In the genomic region with DNA sequence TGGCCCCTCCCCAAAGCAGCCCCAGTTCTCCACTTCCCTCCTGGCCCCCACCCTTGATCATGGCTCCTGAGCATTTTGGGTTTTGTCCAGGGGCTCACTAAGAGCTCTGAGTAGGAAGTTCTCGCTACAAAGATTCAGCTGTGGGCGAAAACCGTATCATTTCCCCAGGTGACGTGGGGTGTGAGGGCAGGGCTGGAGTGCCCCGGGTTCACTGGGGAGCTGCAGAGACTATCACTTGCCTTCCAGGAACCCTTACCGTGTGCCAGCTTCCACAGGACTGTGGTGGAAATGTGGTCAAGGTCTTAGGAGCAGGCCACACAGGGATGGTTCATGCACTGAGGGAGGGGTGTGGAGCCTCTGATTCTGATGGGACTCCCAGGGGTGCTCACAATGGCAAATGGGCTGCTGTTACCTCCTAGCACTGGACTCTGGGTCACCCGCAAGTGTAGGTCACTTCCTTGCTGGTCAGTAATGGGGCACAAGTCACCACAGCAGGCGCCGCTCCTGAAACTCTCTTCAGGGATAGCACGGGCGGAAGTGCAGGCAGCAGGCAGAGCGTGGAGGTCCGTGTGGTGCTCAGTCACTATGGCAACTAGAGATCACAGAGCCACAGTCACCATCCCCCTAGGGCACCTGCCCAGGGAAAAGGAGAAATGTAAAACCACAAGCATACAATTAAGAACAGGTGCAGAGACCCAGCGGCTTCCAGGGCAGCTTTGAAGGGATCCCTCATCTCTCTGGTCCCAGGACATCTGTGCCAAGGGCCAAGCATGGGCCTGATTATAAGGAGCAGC, we compare ENCODE assay signal across 9 cellular contexts. TPM values are rescaled to one million over a fixed set of nuclear protein-coding genes. Genes with fewer than 3 reads are reported as not detected.
DNase-seq lines count a peak whose midpoint lies in the region; ATAC-seq, FAIRE-seq and TF ChIP-seq lines count a peak whose summit lies in the region.
"Had no signal": no experiment of that assay in that cellular context is flagged by ENCODE, and none has a peak within 500 bp of the region (broad histone marks: within the 10 kb centered on the region; RNA-seq: fewer than 3 reads in every experiment).

No MANE protein-coding gene starts in this region.

- peaks cover 36% of the 10 kb centered on the region for H3K4me1 Mint-ChIP-seq in endothelial cell (ENCODE audit: unreplicated experiment)

- H3K9ac ChIP-seq in BLaER1 treated with 17β-estradiol and CSF1 and Interleukin-3, amounts not matched to agents 10 nM and 100 nM = peak overlapping the region in 1 of 11 experiments; percentile 52; a peak in 3 of 22 replicates
- no peak overlapping the region for H3K9ac ChIP-seq in kidney (ENCODE audit: low read length in 2 of 2)

- peaks cover 0 to 15% (median 0%) of the 10 kb centered on the region in 11 experiments; a peak in 2 of 22 replicates for H4K20me1 ChIP-seq in BLaER1 treated with 17β-estradiol and CSF1 and Interleukin-3, amounts not matched to agents 10 nM and 100 nM

- peaks cover 51 to 75% (median 67%) of the 10 kb centered on the region in 10 experiments for H3K4me1 ChIP-seq in BLaER1 treated with 17β-estradiol and CSF1 and Interleukin-3, amounts not matched to agents 10 nM and 100 nM
- H3K4me1 ChIP-seq in Peyer's patch (peaks cover 6 to 68% (median 23%) of the 10 kb centered on the region in 4 donors), kidney (ENCODE audit: control insufficient read depth in 1 of 2, insufficient read depth in 1 of 2, low read depth in 1 of 2, low read length in 2 of 2) (peaks cover 21 to 25% of the 10 kb centered on the region in 2 donors)

- no peaks in the 10 kb centered on the region for H3K36me3 Mint-ChIP-seq in endothelial cell (ENCODE audit: low read depth, unreplicated experiment)

- no peaks in the 10 kb centered on the region for H3K36me3 ChIP-seq in BLaER1 treated with 17β-estradiol and CSF1 and Interleukin-3, amounts not matched to agents 10 nM and 100 nM
- H3K36me3 ChIP-seq in Peyer's patch (no peaks in the 10 kb centered on the region), kidney (ENCODE audit: control insufficient read depth in 1 of 2, insufficient read depth in 2 of 2, low read length in 2 of 2) (no peaks in the 10 kb centered on the region)

- H3K4me3 ChIP-seq in BLaER1 treated with 17β-estradiol and CSF1 and Interleukin-3, amounts not matched to agents 10 nM and 100 nM = no peak overlapping the region
- H3K4me3 ChIP-seq in Peyer's patch = peak overlapping the region in 1 of 4 donors; percentile 25
- no peak overlapping the region for H3K4me3 ChIP-seq in kidney (ENCODE audit: low read length in 2 of 2)

- intact Hi-C loops in kidney (cut with DNase I) = no loop called here

- peaks cover 0 to 15% (median 0%) of the 10 kb centered on the region in 11 experiments; a peak in 1 of 22 replicates for H3K27me3 ChIP-seq in BLaER1 treated with 17β-estradiol and CSF1 and Interleukin-3, amounts not matched to agents 10 nM and 100 nM
- H3K27me3 ChIP-seq in Peyer's patch = no peaks in the 10 kb centered on the region

- H3K9me3 Mint-ChIP-seq in endothelial cell (ENCODE audit: unreplicated experiment) = no peaks in the 10 kb centered on the region

- ATAC-seq in HG03460 (IDR thresholded peaks at IDR 0.05; ENCODE audit: unreplicated experiment) (peak; percentile 41), GM21360 (IDR thresholded peaks at IDR 0.05; ENCODE audit: unreplicated experiment) (no peak)

- peak overlapping the region in 4 of 11 experiments; percentile 29 to 65 (median 32); a peak in 5 of 22 replicates for H3K27ac ChIP-seq in BLaER1 treated with 17β-estradiol and CSF1 and Interleukin-3, amounts not matched to agents 10 nM and 100 nM
- H3K27ac ChIP-seq in Peyer's patch (peak overlapping the region; percentile 45 to 94 (median 80)), kidney (ENCODE audit: low read depth in 2 of 2, low read length in 2 of 2) (no peak overlapping the region)

- no peak for FAIRE-seq in kidney (lab: Jason Lieb, UNC)
- no peak for FAIRE-seq in H54 (lab: Jason Lieb, UNC)
- FAIRE-seq: G401.6 had no signal

- H3K4me2 ChIP-seq in BLaER1 treated with 17β-estradiol and CSF1 and Interleukin-3, amounts not matched to agents 10 nM and 100 nM = peak overlapping the region; percentile 25 to 91 (median 77); a peak in 21 of 22 replicates

- peaks cover 5% of the 10 kb centered on the region for H3K27me3 Mint-ChIP-seq in endothelial cell (ENCODE audit: unreplicated experiment)

- H3K4me3 Mint-ChIP-seq in endothelial cell (ENCODE audit: unreplicated experiment) = no peak overlapping the region

- DNase-seq in Peyer's patch (peak; percentile 60 to 80 (median 80)), kidney (peak; percentile 91), H54 (ENCODE audit: insufficient read length, low spot score) (no peak), endothelial cell (ENCODE audit: low spot score) (no peak)

- no peak overlapping the region for H3K27ac Mint-ChIP-seq in endothelial cell (ENCODE audit: unreplicated experiment)

- no peak for TF ChIP-seq CTCF in Peyer's patch (IDR thresholded peaks at IDR 0.05)
- TF ChIP-seq CTCF in kidney (IDR thresholded peaks at IDR 0.05; ENCODE audit: borderline replicate concordance, extremely low read depth, insufficient read depth) = no peak
- no peak for TF ChIP-seq CTCF in endothelial cell (IDR thresholded peaks at IDR 0.05; ENCODE audit: unreplicated experiment)

- peaks cover 0 to 9% (median 0%) of the 10 kb centered on the region in 11 experiments; a peak in 4 of 22 replicates for H3K9me3 ChIP-seq in BLaER1 treated with 17β-estradiol and CSF1 and Interleukin-3, amounts not matched to agents 10 nM and 100 nM (replicated peaks in 1 of 11)
- H3K9me3 ChIP-seq in Peyer's patch (no peaks in the 10 kb centered on the region), kidney (ENCODE audit: control insufficient read depth in 1 of 2, low read length in 2 of 2) (no peaks in the 10 kb centered on the region)

- TF ChIP-seq POLR2A in GM19193 (IDR thresholded peaks at IDR 0.05; ENCODE audit: extremely low read depth, insufficient read depth, insufficient read length) (peak; percentile 32), Peyer's patch (IDR thresholded peaks at IDR 0.05) (no peak), H54 (IDR thresholded peaks at IDR 0.05; ENCODE audit: low read depth, low read length) (no peak)

RNA-seq across cellular contexts. Expression of gene RSPH1, which starts 35.4 kb away (rescaled TPM):
- total RNA-seq in Peyer's patch = 10 to 100 TPM in 1 of 4 donors, 1 to 10 TPM in 3; 2.5 to 11.0 (median 6.7) TPM
- total RNA-seq in kidney = 12.0 TPM
- 13.0 TPM for polyA plus RNA-seq in kidney (ENCODE audit: insufficient read depth, low read depth, low replicate concordance)
- total RNA-seq in endothelial cell (ENCODE audit: unreplicated experiment) = 0.82 TPM

RNA-seq across cellular contexts. Expression of gene SLC37A1, which starts 53.1 kb away (rescaled TPM):
- total RNA-seq in Peyer's patch (100 to 1,000 TPM in 3 of 4 donors, 10 to 100 TPM in 1; 66.0 to 249 (median 195) TPM), kidney (21.8 TPM), endothelial cell (ENCODE audit: unreplicated experiment) (12.3 TPM)
- 3.4 TPM for polyA plus RNA-seq in kidney (ENCODE audit: insufficient read depth, low read depth, low replicate concordance)

RNA-seq across cellular contexts. Expression of gene UBASH3A, which starts 56.9 kb away (rescaled TPM):
- total RNA-seq in Peyer's patch = 10 to 100 TPM in 1 of 4 donors, 1 to 10 TPM in 3; 3.9 to 14.0 (median 5.3) TPM
- 2.7 TPM for total RNA-seq in kidney
- polyA plus RNA-seq in kidney (ENCODE audit: insufficient read depth, low read depth, low replicate concordance) = not detected
- not detected for total RNA-seq in endothelial cell (ENCODE audit: unreplicated experiment)

Comparison
In these comparisons a context has a peak if more than half of its experiments do, and no peak if none do; other contexts are left out.
1. H3K27ac ChIP-seq: peak in Peyer's patch (4 of 4); none in kidney (0 of 2).
2. DNase-seq: peak in Peyer's patch (3 of 3) and kidney (single experiment); none in H54 (single experiment) and endothelial cell (single experiment).